In genomic region chr7:1114088-1114487, GRCh38 we compare ENCODE assay signal across 19 cellular contexts. TPM values are rescaled to one million over a fixed set of nuclear protein-coding genes. Genes with fewer than 3 reads are reported as not detected.
"Had no signal": no experiment of that assay in that cellular context is flagged by ENCODE, and none has a peak within 500 bp of the region (broad histone marks: within the 10 kb centered on the region; RNA-seq: fewer than 3 reads in every experiment).

No MANE protein-coding gene starts in this region.

- H3K36me3 Mint-ChIP-seq: natural killer cell treated with Interleukin-12 subunit alpha and Interleukin-12 subunit beta and Interleukin-15 and Interleukin-18, amount 100 ng/mL, for 72 hours had no signal

- H3K27ac ChIP-seq: heart left ventricle, parathyroid adenoma, tibial artery, uterus had no signal

- H3K9me3 ChIP-seq: heart left ventricle, tibial artery, uterus had no signal

- H3K9ac ChIP-seq: parathyroid adenoma had no signal

- H3K36me3 ChIP-seq: heart left ventricle, uterus had no signal

- H3K27ac Mint-ChIP-seq: activated naive CD4-positive, alpha-beta T cell treated with anti-CD3 and anti-CD28 coated beads for 36 hours; activated naive CD8-positive, alpha-beta T cell treated with anti-CD3 and anti-CD28 coated beads, Interleukin-2, amount 50 U/mL, for 24 hours; activated T-cell treated with anti-CD3 and anti-CD28 coated beads, Interleukin-2, amount 50 U/mL, for 72 hours; dendritic cell treated with granulocyte-macrophage colony-stimulating factor and Interleukin-4, amounts not matched to agents 40 ng/mL and 50 ng/mL, for 4 days; mesothelial cell of epicardium; natural killer cell treated with Interleukin-12 subunit alpha and Interleukin-12 subunit beta and Interleukin-15 and Interleukin-18, amount 100 ng/mL, for 72 hours; stimulated activated naive CD8-positive, alpha-beta T cell treated with anti-CD3 and anti-CD28 coated beads, Interleukin-15, Interleukin-2, amounts not matched to agents 100 ng/mL and 50 ng/mL, for 24 hours had no signal

- ATAC-seq: activated naive CD8-positive, alpha-beta T cell treated with anti-CD3 and anti-CD28 coated beads, Interleukin-2, amount 50 U/mL, for 24 hours; activated T-cell treated with anti-CD3 and anti-CD28 coated beads, Interleukin-2, amount 50 U/mL, for 72 hours; heart left ventricle; natural killer cell treated with Interleukin-12 subunit alpha and Interleukin-12 subunit beta and Interleukin-15 and Interleukin-18, amount 100 ng/mL, for 72 hours; T-helper 17 cell had no signal

- H3K27me3 Mint-ChIP-seq: activated naive CD8-positive, alpha-beta T cell treated with anti-CD3 and anti-CD28 coated beads, Interleukin-2, amount 50 U/mL, for 24 hours; dendritic cell treated with granulocyte-macrophage colony-stimulating factor and Interleukin-4, amounts not matched to agents 40 ng/mL and 50 ng/mL, for 4 days; natural killer cell treated with Interleukin-12 subunit alpha and Interleukin-12 subunit beta and Interleukin-15 and Interleukin-18, amount 100 ng/mL, for 72 hours; stimulated activated naive CD8-positive, alpha-beta T cell treated with anti-CD3 and anti-CD28 coated beads, Interleukin-15, Interleukin-2, amounts not matched to agents 100 ng/mL and 50 ng/mL, for 24 hours; T-helper 17 cell had no signal

- H3K4me1 ChIP-seq: parathyroid adenoma, uterus had no signal

- H3K27me3 ChIP-seq: heart left ventricle, tibial artery, uterus had no signal

- H3K4me3 Mint-ChIP-seq: activated naive CD4-positive, alpha-beta T cell treated with anti-CD3 and anti-CD28 coated beads for 36 hours; activated naive CD8-positive, alpha-beta T cell treated with anti-CD3 and anti-CD28 coated beads, Interleukin-2, amount 50 U/mL, for 24 hours; activated T-cell treated with anti-CD3 and anti-CD28 coated beads, Interleukin-2, amount 50 U/mL, for 72 hours; dendritic cell treated with granulocyte-macrophage colony-stimulating factor and Interleukin-4, amounts not matched to agents 40 ng/mL and 50 ng/mL, for 4 days; mesothelial cell of epicardium; natural killer cell treated with Interleukin-12 subunit alpha and Interleukin-12 subunit beta and Interleukin-15 and Interleukin-18, amount 100 ng/mL, for 72 hours; stimulated activated naive CD8-positive, alpha-beta T cell treated with anti-CD3 and anti-CD28 coated beads, Interleukin-15, Interleukin-2, amounts not matched to agents 100 ng/mL and 50 ng/mL, for 24 hours; T-helper 17 cell had no signal

- DNase-seq: activated CD4-positive, alpha-beta T cell treated with anti-CD3 and anti-CD28 coated beads for 4 hours; activated CD4-positive, alpha-beta T cell treated with anti-CD3 and anti-CD28 coated beads, Interleukin-2, amount 50 U/mL, for 48 hours; activated CD4-positive, CD25-positive, alpha-beta regulatory T cell; activated effector memory CD4-positive, alpha-beta T cell treated with Interleukin-2 at 50 U/mL for 16 hours; activated naive CD4-positive, alpha-beta T cell treated with anti-CD3 and anti-CD28 coated beads for 36 hours; activated naive CD8-positive, alpha-beta T cell treated with anti-CD3 and anti-CD28 coated beads, Interleukin-2, amount 50 U/mL, for 24 hours; activated T-cell treated with anti-CD3 and anti-CD28 coated beads, Interleukin-2, amount 50 U/mL, for 72 hours; effector CD4-positive, alpha-beta T cell; islet precursor cell; T-helper 17 cell; tibial artery; uterus had no signal

- H3K4me3 ChIP-seq: heart left ventricle, tibial artery, uterus had no signal

- H3K4me1 Mint-ChIP-seq: mesothelial cell of epicardium had no signal

- H3K9me3 Mint-ChIP-seq: activated naive CD8-positive, alpha-beta T cell treated with anti-CD3 and anti-CD28 coated beads, Interleukin-2, amount 50 U/mL, for 24 hours; mesothelial cell of epicardium; natural killer cell treated with Interleukin-12 subunit alpha and Interleukin-12 subunit beta and Interleukin-15 and Interleukin-18, amount 100 ng/mL, for 72 hours had no signal

RNA-seq across cellular contexts. Expression of gene GPER1, which starts 26.2 kb away (rescaled TPM):
- total RNA-seq: activated CD8-positive, alpha-beta memory T cell treated with anti-CD3 and anti-CD28 coated beads for 36 hours; activated naive CD4-positive, alpha-beta T cell treated with anti-CD3 and anti-CD28 coated beads for 36 hours; natural killer cell treated with Interleukin-12 subunit alpha and Interleukin-12 subunit beta and Interleukin-15 and Interleukin-18, amount 100 ng/mL, for 72 hours had no signal
